Comparison of ENCODE assay signal across 25 cellular contexts in genomic region chr6:166523782-166524569, GRCh38.
"Had no signal": no experiment of that assay in that cellular context is flagged by ENCODE, and none has a peak within 500 bp of the region (broad histone marks: within the 10 kb centered on the region; RNA-seq: fewer than 3 reads in every experiment).

No MANE protein-coding gene starts in this region.

- H3K27ac Mint-ChIP-seq: effector memory CD8-positive, alpha-beta T cell; naive thymus-derived CD8-positive, alpha-beta T cell; stimulated activated memory B cell treated with anti-CD40 and anti-IgM and Interleukin-4, amounts not matched to agents 10 μg/mL and 1 μg/mL and 100 μg/mL, for 72 hours had no signal

- H3K9me3 ChIP-seq: esophagus squamous epithelium, heart right ventricle, left lung, right atrium auricular region, sigmoid colon, testis, tibial artery, upper lobe of right lung, uterus had no signal

- H3K4me1 ChIP-seq: esophagus squamous epithelium, heart right ventricle, left lung, right atrium auricular region, sigmoid colon, tibial artery, upper lobe of right lung, uterus had no signal

- H3K4me3 Mint-ChIP-seq: effector memory CD8-positive, alpha-beta T cell; naive thymus-derived CD8-positive, alpha-beta T cell; neural crest cell; stimulated activated memory B cell treated with anti-CD40 and anti-IgM and Interleukin-4, amounts not matched to agents 10 μg/mL and 1 μg/mL and 100 μg/mL, for 72 hours had no signal

- H3K27me3 ChIP-seq: esophagus squamous epithelium, heart right ventricle, left lung, right atrium auricular region, sigmoid colon, testis, tibial artery, upper lobe of right lung, uterus had no signal

- H3K27ac ChIP-seq: coronary artery, esophagus squamous epithelium, heart right ventricle, left lung, right atrium auricular region, sigmoid colon, testis, tibial artery, upper lobe of right lung, uterus had no signal

- H3K9me3 Mint-ChIP-seq: effector memory CD8-positive, alpha-beta T cell had no signal

- FAIRE-seq: endometrium had no signal

- H3K36me3 ChIP-seq: uterus had no signal

- ATAC-seq: effector memory CD8-positive, alpha-beta T cell; heart right ventricle; left lung; naive thymus-derived CD8-positive, alpha-beta T cell; stimulated activated memory B cell treated with anti-CD40 and anti-IgM and Interleukin-4, amounts not matched to agents 10 μg/mL and 1 μg/mL and 100 μg/mL, for 72 hours; stimulated activated naive CD8-positive, alpha-beta T cell treated with anti-CD3 and anti-CD28 coated beads, Interleukin-15, Interleukin-2, amounts not matched to agents 100 U/mL and 50 U/mL, for 24 hours; upper lobe of right lung had no signal

- H3K27me3 Mint-ChIP-seq: naive thymus-derived CD8-positive, alpha-beta T cell; stimulated activated memory B cell treated with anti-CD40 and anti-IgM and Interleukin-4, amounts not matched to agents 10 μg/mL and 1 μg/mL and 100 μg/mL, for 72 hours had no signal

- DNase-seq: effector memory CD8-positive, alpha-beta T cell; erythroblast; esophagus squamous epithelium; foreskin melanocyte; glutamatergic neuron; heart right ventricle; hippocampal formation; islet precursor cell; mesenchymal stem cell; midbrain; naive thymus-derived CD8-positive, alpha-beta T cell; sigmoid colon; stimulated activated CD4-positive, alpha-beta T cell treated with anti-CD3 and anti-CD28 coated beads, Interleukin-4, amount 100 ng/mL, for 4 hours; stimulated activated naive CD8-positive, alpha-beta T cell treated with anti-CD3 and anti-CD28 coated beads, Interleukin-15, Interleukin-2, amounts not matched to agents 100 U/mL and 50 U/mL, for 24 hours; substantia nigra; testis; upper lobe of right lung; uterus had no signal

- H3K4me3 ChIP-seq: coronary artery, esophagus squamous epithelium, heart right ventricle, left lung, right atrium auricular region, sigmoid colon, testis, tibial artery, upper lobe of right lung, uterus had no signal

- H3K4me1 Mint-ChIP-seq: naive thymus-derived CD8-positive, alpha-beta T cell; stimulated activated memory B cell treated with anti-CD40 and anti-IgM and Interleukin-4, amounts not matched to agents 10 μg/mL and 1 μg/mL and 100 μg/mL, for 72 hours had no signal
